ENCODE assay signal across 13 cellular contexts in genomic region chr1:55073187-55073916, GRCh38. TPM values are rescaled to one million over a fixed set of nuclear protein-coding genes. Genes with fewer than 3 reads are reported as not detected.
DNase-seq lines count a peak whose midpoint lies in the region; ATAC-seq and TF ChIP-seq lines count a peak whose summit lies in the region.
"Had no signal": no experiment of that assay in that cellular context is flagged by ENCODE, and none has a peak within 500 bp of the region (broad histone marks: within the 10 kb centered on the region; RNA-seq: fewer than 3 reads in every experiment).

No MANE protein-coding gene starts in this region.

- H3K4me3 Mint-ChIP-seq in immature natural killer cell: no peak overlapping the region

- no peaks in the 10 kb centered on the region for H3K4me1 ChIP-seq in GM23248 (ENCODE audit: insufficient read depth)
- H3K4me1 ChIP-seq: transverse colon had no signal

- ATAC-seq in GM21447 (IDR thresholded peaks at IDR 0.05; ENCODE audit: unreplicated experiment): peak; percentile 79
- ATAC-seq: right lobe of liver had no signal

- no peaks in the 10 kb centered on the region; the same call in 1 of the 2 replicates for H3F3A ChIP-seq in GM23248 (ENCODE audit: insufficient read depth)

- no peaks in the 10 kb centered on the region for H3K27me3 ChIP-seq in GM23248 (replicated peaks; ENCODE audit: insufficient read depth)
- H3K27me3 ChIP-seq: right lobe of liver, transverse colon had no signal

- H3K9me2 ChIP-seq in GM23248 (ENCODE audit: insufficient read depth): no peaks in the 10 kb centered on the region

- peaks cover 2 to 6% (median 5%) of the 10 kb centered on the region in 3 donors for H3K27me3 Mint-ChIP-seq in immature natural killer cell (ENCODE audit: low read depth in 3 of 3)

- peaks cover 41 to 73% (median 55%) of the 10 kb centered on the region in 3 donors for H3K36me3 Mint-ChIP-seq in immature natural killer cell

- H3K36me3 ChIP-seq in GM23248 (ENCODE audit: low read depth): peaks cover 63% of the 10 kb centered on the region

- H3K4me3 ChIP-seq in GM23248: no peak overlapping the region
- H3K4me3 ChIP-seq: right lobe of liver, transverse colon had no signal

- peak; percentile 64 for DNase-seq in NCI-H2107 treated with DMSO at 0.1 percent for 48 hours (lab: John Stamatoyannopoulos, UW; ENCODE audit: unreplicated experiment)
- no peak for DNase-seq in NCI-H2107 (lab: John Stamatoyannopoulos, UW)
- peak; percentile 17 for DNase-seq in M059J (ENCODE audit: low read depth)
- no peak for DNase-seq in immature natural killer cell
- DNase-seq in NCI-H1105 treated with DMSO at 0.1 percent for 48 hours (lab: John Stamatoyannopoulos, UW): no peak
- DNase-seq in HEK293T (ENCODE audit: extremely low spot score): no peak
- DNase-seq in GM23248: no peak
- DNase-seq: foreskin melanocyte, islet precursor cell, right lobe of liver, transverse colon had no signal

- no peak overlapping the region for H3K9ac ChIP-seq in GM23248

- H3K9me3 Mint-ChIP-seq in immature natural killer cell: no peaks in the 10 kb centered on the region

- CTCF ChIA-PET in HEK293T (lab: Yijun Ruan, JAX): interaction anchor here (0.6 kb wide), 1 partner anchor 92 kb away, joined by 3 read pairs; no protein-coding TSS in a partner anchor

- H3K9me3 ChIP-seq in GM23248 (ENCODE audit: low read depth): no peaks in the 10 kb centered on the region
- H3K9me3 ChIP-seq: right lobe of liver, transverse colon had no signal

- peak overlapping the region in 5 of 6 donors; percentile 20 to 65 (median 59) for H3K27ac Mint-ChIP-seq in immature natural killer cell

- H3K4me1 Mint-ChIP-seq in immature natural killer cell: no peaks in the 10 kb centered on the region

- POLR2A ChIA-PET in HEK293T (lab: Yijun Ruan, JAX): no interaction called here

- 94 to 95% methylated on average over 3 of the region's 3 CpGs for WGBS in GM23248 (ENCODE audit: low coverage in 1 of 2, low lambda C conversion rate in 2 of 2, missing lambda C conversion rate in 2 of 2), 2 experiments

- no peak overlapping the region for H3K27ac ChIP-seq in GM23248
- H3K27ac ChIP-seq: 22Rv1, right lobe of liver, transverse colon had no signal

- H2AFZ ChIP-seq in GM23248: no peak overlapping the region

- no peaks in the 10 kb centered on the region for H4K20me1 ChIP-seq in GM23248 (ENCODE audit: insufficient read depth)

- H3K4me2 ChIP-seq in GM23248 (ENCODE audit: unreplicated experiment): no peak overlapping the region

- H3K79me2 ChIP-seq in GM23248 (ENCODE audit: insufficient read depth): no peaks in the 10 kb centered on the region

- in situ Hi-C loops in GM23248 (cut with MboI): no loop called here

TF ChIP-seq in HEK293T, 16 proteins besides CTCF, POLR2A, EP300 and RAD21:
- no peak for TF ChIP-seq BHLHE40 (IDR thresholded peaks at IDR 0.05; ENCODE audit: borderline replicate concordance)
- TF ChIP-seq PKNOX1 (IDR thresholded peaks at IDR 0.05): no peak
- TF ChIP-seq NFRKB (IDR thresholded peaks at IDR 0.05): no peak
- no peak for TF ChIP-seq ELF4 (IDR thresholded peaks at IDR 0.05)
- no peak for TF ChIP-seq LEF1 (IDR thresholded peaks at IDR 0.05; ENCODE audit: borderline replicate concordance)
- TF ChIP-seq FOXK2 (IDR thresholded peaks at IDR 0.05): no peak
- no peak for TF ChIP-seq CTBP1 (IDR thresholded peaks at IDR 0.05; ENCODE audit: borderline replicate concordance)
- TF ChIP-seq L3MBTL2 (conservative IDR thresholded peaks at IDR 0.05): no peak
- TF ChIP-seq FOXM1 (IDR thresholded peaks at IDR 0.05; ENCODE audit: borderline replicate concordance): no peak
- TF ChIP-seq SUZ12 (IDR thresholded peaks at IDR 0.05): no peak
- TF ChIP-seq SP1 (IDR thresholded peaks at IDR 0.05): no peak

RNA-seq across cellular contexts. Expression of gene PCSK9, which starts 34.0 kb away (rescaled TPM):
- total RNA-seq in M059J (2014; rRNA removed; shearing (Covaris generic)): 1.7 and 3.0 TPM in 2 replicates
- not detected for polyA plus RNA-seq in immature natural killer cell
- total RNA-seq in GM23248 (2014; rRNA removed; shearing (Covaris generic)): 0.11 and 0.25 TPM in 2 replicates
- polyA plus RNA-seq in GM23248 (2016; fragmentation: Nextera tagmentation; extraction: Ambion mirVana): 0.16 TPM in 2 replicates

Comparison
In these comparisons a context has a peak if more than half of its experiments do, and no peak if none do; other contexts are left out.
1. DNase-seq: peak in NCI-H2107 treated with DMSO at 0.1 percent for 48 hours (single experiment) and M059J (single experiment); none in NCI-H2107 (single experiment), immature natural killer cell (0 of 3), NCI-H1105 treated with DMSO at 0.1 percent for 48 hours (single experiment), HEK293T (single experiment) and GM23248 (single experiment).